Comparison of ENCODE assay signal across 8 cellular contexts in the genomic region with DNA sequence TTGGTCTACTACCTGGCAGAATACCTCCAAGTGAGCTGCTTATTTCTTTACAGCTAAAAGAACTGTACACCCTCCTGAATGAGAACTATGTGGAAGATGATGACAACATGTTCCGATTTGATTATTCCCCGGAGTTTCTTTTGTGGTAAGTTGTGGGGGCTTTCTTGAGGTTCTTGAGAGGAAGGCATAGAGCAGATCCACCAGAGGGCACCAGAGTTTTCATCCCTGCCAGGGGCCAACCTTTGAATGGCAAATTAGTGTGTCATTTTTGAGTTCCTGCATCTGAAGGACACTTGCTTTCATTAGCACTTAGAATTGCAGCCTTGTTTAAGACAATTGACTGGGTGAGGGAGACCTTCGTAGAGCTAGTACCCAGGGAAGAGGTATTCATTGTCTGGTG. TPM values are rescaled to one million over a fixed set of nuclear protein-coding genes. Genes with fewer than 3 reads are reported as not detected.
DNase-seq lines count a peak whose midpoint lies in the region; ATAC-seq and TF ChIP-seq lines count a peak whose summit lies in the region.

No MANE protein-coding gene starts in this region.

- H3K4me3 ChIP-seq in GM23338 (no peak overlapping the region), WI38 (ENCODE audit: low read depth, low read length) (no peak overlapping the region)

- H3K27ac Mint-ChIP-seq in GM23338, result no peak overlapping the region

- H4K20me1 ChIP-seq in GM23338 (replicated peaks; ENCODE audit: insufficient read depth), result peaks cover 28% of the 10 kb centered on the region

- H3F3A ChIP-seq in GM23338 (replicated peaks; ENCODE audit: low read depth), result peaks cover 24% of the 10 kb centered on the region

- peaks cover 51% of the 10 kb centered on the region for H3K36me3 ChIP-seq in GM23338 (ENCODE audit: insufficient read depth)

- no peak overlapping the region; the same call in 1 of the 2 replicates for H3K27ac ChIP-seq in GM23338 (ENCODE audit: low read depth)

- no peak overlapping the region for H3K4me2 ChIP-seq in GM23338

- H3K27me3 Mint-ChIP-seq in GM23338 (ENCODE audit: insufficient read depth, low read depth, poor library complexity), result peaks cover 7% of the 10 kb centered on the region

- H3K9me2 ChIP-seq in GM23338 (ENCODE audit: insufficient read depth), result no peaks in the 10 kb centered on the region

- H3K9me3 Mint-ChIP-seq in GM23338, result no peaks in the 10 kb centered on the region

- H3K36me3 Mint-ChIP-seq in GM23338 (ENCODE audit: low read depth), result peaks cover 82% of the 10 kb centered on the region

- DNase-seq in ACHN (peak; percentile 55), GM23338 (ENCODE audit: low spot score) (peak; percentile 58), inferior parietal cortex (ENCODE audit: extremely low spot score) (peak; percentile 43), ecto neural progenitor cell (ENCODE audit: low spot score) (no peak)
- DNase-seq in stimulated activated CD4-positive, alpha-beta T cell treated with anti-CD3 and anti-CD28 coated beads, Interleukin-4, amount 100 ng/mL, for 1 hour, result no peak

- no peak overlapping the region for H3K4me3 Mint-ChIP-seq in GM23338

- TF ChIP-seq CTCF in GM23338 (conservative IDR thresholded peaks at IDR 0.05; ENCODE audit: low read depth in 2 of 2) (peak; percentile 56 to 62), WI38 (IDR thresholded peaks at IDR 0.05; ENCODE audit: low read depth, low read length) (peak; percentile 58)

- no peaks in the 10 kb centered on the region for H3K79me2 ChIP-seq in GM23338 (replicated peaks; ENCODE audit: insufficient read depth)

- no peaks in the 10 kb centered on the region for H3K4me1 ChIP-seq in GM23338 (ENCODE audit: insufficient read depth)

- no peak overlapping the region for H2AFZ ChIP-seq in GM23338

- in situ Hi-C loops in ACHN (cut with HindIII; ENCODE audit: low pct_ligation_motif_present, low pct_unique_long_range_greater_than_20kb, low sequenced_read_pairs), result no loop called here

- no peak; the same call in 2 of the 3 replicates for ATAC-seq in GM23338
- ATAC-seq in HG02623 (IDR thresholded peaks at IDR 0.05; ENCODE audit: unreplicated experiment), result no peak
- no peak for ATAC-seq in HG03025 (IDR thresholded peaks at IDR 0.05; ENCODE audit: low FRiP score, unreplicated experiment)

- H3K4me1 Mint-ChIP-seq in GM23338, result peaks cover 7% of the 10 kb centered on the region

- H3K27me3 ChIP-seq in GM23338 (ENCODE audit: insufficient read depth), result no peaks in the 10 kb centered on the region

TF ChIP-seq in GM23338, 12 proteins besides CTCF, POLR2A, EP300 and RAD21 (continues in another document):
- no peak for TF ChIP-seq ZNF462 (CRISPR knock-in tag; IDR thresholded peaks at IDR 0.05)
- no peak for TF ChIP-seq ZNF331 (CRISPR knock-in tag; IDR thresholded peaks at IDR 0.05; ENCODE audit: low read depth)
- no peak for TF ChIP-seq STAT1 (IDR thresholded peaks at IDR 0.05; ENCODE audit: unreplicated experiment)
- no peak for TF ChIP-seq JUNB (IDR thresholded peaks at IDR 0.05; ENCODE audit: unreplicated experiment)
- TF ChIP-seq, protein P1, sequence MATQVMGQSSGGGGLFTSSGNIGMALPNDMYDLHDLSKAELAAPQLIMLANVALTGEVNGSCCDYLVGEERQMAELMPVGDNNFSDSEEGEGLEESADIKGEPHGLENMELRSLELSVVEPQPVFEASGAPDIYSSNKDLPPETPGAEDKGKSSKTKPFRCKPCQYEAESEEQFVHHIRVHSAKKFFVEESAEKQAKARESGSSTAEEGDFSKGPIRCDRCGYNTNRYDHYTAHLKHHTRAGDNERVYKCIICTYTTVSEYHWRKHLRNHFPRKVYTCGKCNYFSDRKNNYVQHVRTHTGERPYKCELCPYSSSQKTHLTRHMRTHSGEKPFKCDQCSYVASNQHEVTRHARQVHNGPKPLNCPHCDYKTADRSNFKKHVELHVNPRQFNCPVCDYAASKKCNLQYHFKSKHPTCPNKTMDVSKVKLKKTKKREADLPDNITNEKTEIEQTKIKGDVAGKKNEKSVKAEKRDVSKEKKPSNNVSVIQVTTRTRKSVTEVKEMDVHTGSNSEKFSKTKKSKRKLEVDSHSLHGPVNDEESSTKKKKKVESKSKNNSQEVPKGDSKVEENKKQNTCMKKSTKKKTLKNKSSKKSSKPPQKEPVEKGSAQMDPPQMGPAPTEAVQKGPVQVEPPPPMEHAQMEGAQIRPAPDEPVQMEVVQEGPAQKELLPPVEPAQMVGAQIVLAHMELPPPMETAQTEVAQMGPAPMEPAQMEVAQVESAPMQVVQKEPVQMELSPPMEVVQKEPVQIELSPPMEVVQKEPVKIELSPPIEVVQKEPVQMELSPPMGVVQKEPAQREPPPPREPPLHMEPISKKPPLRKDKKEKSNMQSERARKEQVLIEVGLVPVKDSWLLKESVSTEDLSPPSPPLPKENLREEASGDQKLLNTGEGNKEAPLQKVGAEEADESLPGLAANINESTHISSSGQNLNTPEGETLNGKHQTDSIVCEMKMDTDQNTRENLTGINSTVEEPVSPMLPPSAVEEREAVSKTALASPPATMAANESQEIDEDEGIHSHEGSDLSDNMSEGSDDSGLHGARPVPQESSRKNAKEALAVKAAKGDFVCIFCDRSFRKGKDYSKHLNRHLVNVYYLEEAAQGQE (IDR thresholded peaks at IDR 0.05; ENCODE audit: unreplicated experiment), result no peak
- no peak for TF ChIP-seq EZH2phosphoT487 (IDR thresholded peaks at IDR 0.05; ENCODE audit: unreplicated experiment)
- no peak for TF ChIP-seq CREB1 (CRISPR knock-in tag; IDR thresholded peaks at IDR 0.05; ENCODE audit: low read depth)
- TF ChIP-seq NANOG (IDR thresholded peaks at IDR 0.05; ENCODE audit: borderline replicate concordance), result no peak

RNA-seq across cellular contexts. Expression of gene NMT1, which starts 35.0 kb away (rescaled TPM):
- 80.9 and 95.6 TPM in 2 replicates for total RNA-seq in GM23338 (2014; rRNA removed; shearing (Covaris generic))
- 298 and 327 TPM in 2 replicates for polyA plus RNA-seq in GM23338 (2016; fragmentation: Nextera tagmentation; extraction: Ambion mirVana)

RNA-seq across cellular contexts. Expression of gene PLCD3, which starts 36.2 kb away (rescaled TPM):
- total RNA-seq in GM23338 (2014; rRNA removed; shearing (Covaris generic)), result 15.9 and 32.1 TPM in 2 replicates
- 3.0 and 5.7 TPM in 2 replicates for polyA plus RNA-seq in GM23338 (2016; fragmentation: Nextera tagmentation; extraction: Ambion mirVana)

RNA-seq across cellular contexts. Expression of gene ACBD4, which starts 39.3 kb away (rescaled TPM):
- 5.1 and 6.7 TPM in 2 replicates for total RNA-seq in GM23338 (2014; rRNA removed; shearing (Covaris generic))
- 4.5 and 5.1 TPM in 2 replicates for polyA plus RNA-seq in GM23338 (2016; fragmentation: Nextera tagmentation; extraction: Ambion mirVana)

RNA-seq across cellular contexts. Expression of gene DCAKD, which starts 44.7 kb away (rescaled TPM):
- 51.3 and 57.2 TPM in 2 replicates for total RNA-seq in GM23338 (2014; rRNA removed; shearing (Covaris generic))
- polyA plus RNA-seq in GM23338 (2016; fragmentation: Nextera tagmentation; extraction: Ambion mirVana), result 23.7 and 28.7 TPM in 2 replicates

RNA-seq across cellular contexts. Expression of gene HEXIM1, which starts 52.1 kb away (rescaled TPM):
- 10.9 and 11.9 TPM in 2 replicates for total RNA-seq in GM23338 (2014; rRNA removed; shearing (Covaris generic))
- polyA plus RNA-seq in GM23338 (2016; fragmentation: Nextera tagmentation; extraction: Ambion mirVana), result 9.2 and 9.7 TPM in 2 replicates

Comparison
In these comparisons a context has a peak if more than half of its experiments do, and no peak if none do; other contexts are left out.
1. DNase-seq: peak in ACHN (single experiment), GM23338 (single experiment) and inferior parietal cortex (single experiment); none in ecto neural progenitor cell (single experiment) and stimulated activated CD4-positive, alpha-beta T cell treated with anti-CD3 and anti-CD28 coated beads, Interleukin-4, amount 100 ng/mL, for 1 hour (single experiment).